Comparison of ENCODE assay signal across 14 cellular contexts in genomic region chr2:88865801-88866353, GRCh38.
DNase-seq lines count a peak whose midpoint lies in the region; ATAC-seq and TF ChIP-seq lines count a peak whose summit lies in the region.
"Had no signal": no experiment of that assay in that cellular context is flagged by ENCODE, and none has a peak within 500 bp of the region (broad histone marks: within the 10 kb centered on the region; RNA-seq: fewer than 3 reads in every experiment).

No MANE protein-coding gene starts in this region.

- no peak for DNase-seq in DND-41
- DNase-seq in amniotic epithelial cell (ENCODE audit: low read depth) = peak; percentile 52
- no peak for DNase-seq in putamen (ENCODE audit: low spot score)
- no peak for DNase-seq in DMS153 (lab: John Stamatoyannopoulos, UW)
- DNase-seq in nucleus accumbens (lab: John Stamatoyannopoulos, UW) = no peak
- no peak for DNase-seq in NCI-H526 treated with DMSO at 0.1 percent for 48 hours (lab: John Stamatoyannopoulos, UW)
- DNase-seq: activated CD4-positive, alpha-beta T cell treated with anti-CD3 and anti-CD28 coated beads for 36 hours; GOT3; left ventricle myocardium inferior; NCI-H2171; SIG-M5; stimulated activated CD4-positive, alpha-beta T cell treated with anti-CD3 and anti-CD28 coated beads, Interleukin-4, amount 100 ng/mL, for 24 hours had no signal

- H2AFZ ChIP-seq in DND-41 (ENCODE audit: low read depth, low read length) = no peak overlapping the region

- H3K9me3 ChIP-seq in DND-41 (ENCODE audit: insufficient read depth, low read length, severe bottlenecking) = no peaks in the 10 kb centered on the region
- H3K9me3 ChIP-seq: left ventricle myocardium inferior had no signal

- TF ChIP-seq CTCF in DND-41 (IDR thresholded peaks at IDR 0.05; ENCODE audit: borderline replicate concordance, extremely low read depth, low read length, poor library complexity, severe bottlenecking) = no peak

- no peak overlapping the region for H3K9ac ChIP-seq in DND-41 (ENCODE audit: low read depth, low read length)

- ATAC-seq in DND-41 (ENCODE audit: insufficient read depth, low read depth) (peak; percentile 54), GM19468 (IDR thresholded peaks at IDR 0.05; ENCODE audit: extremely low read depth, unreplicated experiment) (peak; percentile 23), HG03159 (IDR thresholded peaks at IDR 0.05; ENCODE audit: unreplicated experiment) (peak; percentile 61)
- ATAC-seq: activated CD4-positive, alpha-beta T cell treated with anti-CD3 and anti-CD28 coated beads for 36 hours had no signal

- H3K36me3 ChIP-seq in DND-41 (ENCODE audit: insufficient read depth, low read length) = no peaks in the 10 kb centered on the region
- H3K36me3 ChIP-seq: left ventricle myocardium inferior had no signal

- no peaks in the 10 kb centered on the region for H3K4me1 ChIP-seq in DND-41 (ENCODE audit: insufficient read depth, low read length)
- H3K4me1 ChIP-seq: left ventricle myocardium inferior had no signal

- peak overlapping the region; percentile 33; the same call in 1 of the 2 replicates for H3K4me2 ChIP-seq in DND-41 (ENCODE audit: insufficient read depth, low read length)

- H3K4me3 ChIP-seq in DND-41 (ENCODE audit: low read depth in 1 of 2, low read length in 2 of 2) = no peak overlapping the region
- H3K4me3 ChIP-seq: left ventricle myocardium inferior had no signal

- no peaks in the 10 kb centered on the region for H3K79me2 ChIP-seq in DND-41 (ENCODE audit: insufficient read depth, low read length)

- H3K27ac ChIP-seq in DND-41 (ENCODE audit: low read length) = no peak overlapping the region
- H3K27ac ChIP-seq: left ventricle myocardium inferior had no signal

- H4K20me1 ChIP-seq in DND-41 (ENCODE audit: insufficient read depth, low read length) = no peaks in the 10 kb centered on the region

- peaks cover 41% of the 10 kb centered on the region for H3K27me3 ChIP-seq in DND-41 (ENCODE audit: insufficient read depth, low read length, poor library complexity)
